In the genomic region with DNA sequence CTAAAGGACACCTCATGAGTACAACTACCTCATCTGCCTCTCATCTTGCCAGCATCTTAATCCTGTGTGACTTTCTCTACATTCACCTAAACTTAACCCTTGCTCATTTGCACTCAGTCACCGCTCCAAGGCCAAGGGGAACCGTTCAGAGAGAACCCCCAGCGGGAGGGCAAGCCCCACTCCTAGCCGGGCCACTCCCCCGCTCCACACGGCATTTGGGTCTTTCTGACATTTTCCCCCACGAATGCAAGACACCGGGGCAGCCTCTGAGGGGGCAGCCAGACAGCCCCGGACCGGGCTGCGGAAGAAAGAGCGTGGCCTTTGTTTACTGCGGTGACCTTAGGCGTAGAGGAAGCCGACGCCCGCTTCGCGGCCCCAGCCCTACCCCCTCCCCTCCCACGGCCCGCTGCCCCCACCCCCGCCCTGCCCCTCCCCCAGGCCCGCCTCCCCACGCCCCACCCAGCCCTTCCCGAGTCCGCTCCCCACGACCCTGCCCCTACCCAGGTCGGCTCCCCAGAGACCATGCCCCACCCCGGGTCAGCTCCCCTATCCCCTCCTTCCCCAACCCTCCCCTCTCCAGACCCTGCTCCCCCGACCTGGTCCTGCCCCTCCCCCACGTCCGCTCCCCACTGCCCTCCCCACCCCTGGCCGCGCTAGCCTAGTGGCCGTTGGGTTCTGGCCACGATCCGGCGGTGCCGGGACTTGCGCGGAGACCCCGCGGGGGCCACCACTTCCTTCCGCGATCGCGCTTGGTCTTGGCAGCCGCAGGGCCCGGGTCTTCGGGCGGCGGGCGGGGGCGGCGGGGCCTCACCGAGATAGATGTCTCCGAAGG, we compare ENCODE assay signal across 8 cellular contexts. TPM values are rescaled to one million over a fixed set of nuclear protein-coding genes. Genes with fewer than 3 reads are reported as not detected.
DNase-seq lines count a peak whose midpoint lies in the region; ATAC-seq and TF ChIP-seq lines count a peak whose summit lies in the region.

No MANE protein-coding gene starts in this region.

- H3K4me3 ChIP-seq in uterus: peak overlapping the region; percentile 96

- no peaks in the 10 kb centered on the region for H3K27me3 Mint-ChIP-seq in activated CD8-positive, alpha-beta T cell treated with anti-CD3 and anti-CD28 coated beads for 36 hours
- no peaks in the 10 kb centered on the region for H3K27me3 Mint-ChIP-seq in naive thymus-derived CD8-positive, alpha-beta T cell

- peaks cover 50% of the 10 kb centered on the region for H3K4me1 Mint-ChIP-seq in activated CD8-positive, alpha-beta T cell treated with anti-CD3 and anti-CD28 coated beads for 36 hours (ENCODE audit: low read depth)
- peaks cover 24 to 56% (median 53%) of the 10 kb centered on the region in 4 donors for H3K4me1 Mint-ChIP-seq in naive thymus-derived CD8-positive, alpha-beta T cell

- H3K27ac ChIP-seq in uterus: peak overlapping the region; percentile 99 to 100

- H3K9me3 ChIP-seq in uterus: no peaks in the 10 kb centered on the region

- peaks cover 43% of the 10 kb centered on the region for H3K36me3 Mint-ChIP-seq in activated CD8-positive, alpha-beta T cell treated with anti-CD3 and anti-CD28 coated beads for 36 hours (ENCODE audit: low read depth)
- peaks cover 5 to 42% (median 6%) of the 10 kb centered on the region in 3 donors for H3K36me3 Mint-ChIP-seq in naive thymus-derived CD8-positive, alpha-beta T cell

- peak; percentile 19 for ATAC-seq in GM18909 (IDR thresholded peaks at IDR 0.05; ENCODE audit: poor library complexity, unreplicated experiment)
- peak; percentile 24 for ATAC-seq in activated CD8-positive, alpha-beta T cell treated with anti-CD3 and anti-CD28 coated beads for 36 hours
- peak; percentile 26 to 29 for ATAC-seq in naive thymus-derived CD8-positive, alpha-beta T cell
- ATAC-seq in GM21526 (IDR thresholded peaks at IDR 0.05; ENCODE audit: low FRiP score, unreplicated experiment): no peak

- peaks cover 5 to 34% of the 10 kb centered on the region in 2 donors for H3K4me1 ChIP-seq in uterus

- no peaks in the 10 kb centered on the region for H3K36me3 ChIP-seq in uterus

- CTCF ChIA-PET in activated CD8-positive, alpha-beta T cell treated with anti-CD3 and anti-CD28 coated beads for 36 hours (lab: Charles Lee): interaction anchor here (0.9 to 1.0 kb wide), 2 partner anchors 27 to 37 kb away, joined by 3 read pairs; no protein-coding TSS in a partner anchor

- no peaks in the 10 kb centered on the region for H3K27me3 ChIP-seq in uterus

- H3K9me3 Mint-ChIP-seq in activated CD8-positive, alpha-beta T cell treated with anti-CD3 and anti-CD28 coated beads for 36 hours: no peaks in the 10 kb centered on the region
- H3K9me3 Mint-ChIP-seq in naive thymus-derived CD8-positive, alpha-beta T cell: no peaks in the 10 kb centered on the region

- TF ChIP-seq POLR2A in erythroblast (IDR thresholded peaks at IDR 0.05; ENCODE audit: low read length) (no peak), uterus (IDR thresholded peaks at IDR 0.05) (no peak)

- H3K4me3 Mint-ChIP-seq in activated CD8-positive, alpha-beta T cell treated with anti-CD3 and anti-CD28 coated beads for 36 hours: peak overlapping the region; percentile 88
- H3K4me3 Mint-ChIP-seq in naive thymus-derived CD8-positive, alpha-beta T cell: peak overlapping the region; percentile 79 to 99 (median 96)

- TF ChIP-seq RAD21 in Ishikawa (IDR thresholded peaks at IDR 0.05; ENCODE audit: low read depth): no peak

- POLR2A ChIA-PET in activated CD8-positive, alpha-beta T cell treated with anti-CD3 and anti-CD28 coated beads for 36 hours (lab: Charles Lee): interaction anchor here (0.7 to 2.7 kb wide), 7 partner anchors 19 to 72 kb away, joined by 3 to 14 read pairs (median 6); no protein-coding TSS in a partner anchor
- POLR2A ChIA-PET in naive thymus-derived CD8-positive, alpha-beta T cell (lab: Charles Lee): interaction anchor here (0.7 to 6.7 kb wide), 13 partner anchors 10 to 174 kb away, joined by 3 to 50 read pairs (median 6); a partner anchor contains a TSS

- intact Hi-C loops in activated CD8-positive, alpha-beta T cell treated with anti-CD3 and anti-CD28 coated beads for 36 hours (cut with micrococcal nuclease): no loop called here
- intact Hi-C loops in uterus (cut with DNase I; ENCODE audit: low total_unique reads): no loop called here

- DNase-seq in activated CD8-positive, alpha-beta T cell treated with anti-CD3 and anti-CD28 coated beads for 36 hours: peak; percentile 58
- peak; percentile 75 to 82 for DNase-seq in erythroblast (lab: John Stamatoyannopoulos, UW)
- peak in 8 of 10 donors; percentile 25 to 53 (median 40) for DNase-seq in naive thymus-derived CD8-positive, alpha-beta T cell
- DNase-seq in uterus: peak; percentile 46 to 52
- no peak for DNase-seq in NCI-H1105 treated with DMSO at 0.1 percent for 48 hours (lab: John Stamatoyannopoulos, UW)

- no peak for TF ChIP-seq CTCF in activated CD8-positive, alpha-beta T cell treated with anti-CD3 and anti-CD28 coated beads for 36 hours (IDR thresholded peaks at IDR 0.05)
- TF ChIP-seq CTCF in uterus (IDR thresholded peaks at IDR 0.05): no peak

- H3K27ac Mint-ChIP-seq in activated CD8-positive, alpha-beta T cell treated with anti-CD3 and anti-CD28 coated beads for 36 hours: peak overlapping the region; percentile 99
- H3K27ac Mint-ChIP-seq in naive thymus-derived CD8-positive, alpha-beta T cell: peak overlapping the region; percentile 93 to 99 (median 99)

- TF ChIP-seq EP300 in Ishikawa (IDR thresholded peaks at IDR 0.05; ENCODE audit: borderline replicate concordance): no peak

TF ChIP-seq in Ishikawa, 13 proteins besides CTCF, POLR2A, EP300 and RAD21:
- TF ChIP-seq EGR1 (IDR thresholded peaks at IDR 0.05) (no peak), TAF1 (IDR thresholded peaks at IDR 0.05; ENCODE audit: low read depth) (no peak), FOXM1 (IDR thresholded peaks at IDR 0.05; ENCODE audit: borderline replicate concordance, low read depth) (no peak), ZBTB7A (IDR thresholded peaks at IDR 0.05; ENCODE audit: low read depth) (0 out of 2 replicates have a peak, but pooled peaks have one; percentile 2), YY1 (IDR thresholded peaks at IDR 0.05; ENCODE audit: low read depth) (no peak)
- TF ChIP-seq, protein P1, sequence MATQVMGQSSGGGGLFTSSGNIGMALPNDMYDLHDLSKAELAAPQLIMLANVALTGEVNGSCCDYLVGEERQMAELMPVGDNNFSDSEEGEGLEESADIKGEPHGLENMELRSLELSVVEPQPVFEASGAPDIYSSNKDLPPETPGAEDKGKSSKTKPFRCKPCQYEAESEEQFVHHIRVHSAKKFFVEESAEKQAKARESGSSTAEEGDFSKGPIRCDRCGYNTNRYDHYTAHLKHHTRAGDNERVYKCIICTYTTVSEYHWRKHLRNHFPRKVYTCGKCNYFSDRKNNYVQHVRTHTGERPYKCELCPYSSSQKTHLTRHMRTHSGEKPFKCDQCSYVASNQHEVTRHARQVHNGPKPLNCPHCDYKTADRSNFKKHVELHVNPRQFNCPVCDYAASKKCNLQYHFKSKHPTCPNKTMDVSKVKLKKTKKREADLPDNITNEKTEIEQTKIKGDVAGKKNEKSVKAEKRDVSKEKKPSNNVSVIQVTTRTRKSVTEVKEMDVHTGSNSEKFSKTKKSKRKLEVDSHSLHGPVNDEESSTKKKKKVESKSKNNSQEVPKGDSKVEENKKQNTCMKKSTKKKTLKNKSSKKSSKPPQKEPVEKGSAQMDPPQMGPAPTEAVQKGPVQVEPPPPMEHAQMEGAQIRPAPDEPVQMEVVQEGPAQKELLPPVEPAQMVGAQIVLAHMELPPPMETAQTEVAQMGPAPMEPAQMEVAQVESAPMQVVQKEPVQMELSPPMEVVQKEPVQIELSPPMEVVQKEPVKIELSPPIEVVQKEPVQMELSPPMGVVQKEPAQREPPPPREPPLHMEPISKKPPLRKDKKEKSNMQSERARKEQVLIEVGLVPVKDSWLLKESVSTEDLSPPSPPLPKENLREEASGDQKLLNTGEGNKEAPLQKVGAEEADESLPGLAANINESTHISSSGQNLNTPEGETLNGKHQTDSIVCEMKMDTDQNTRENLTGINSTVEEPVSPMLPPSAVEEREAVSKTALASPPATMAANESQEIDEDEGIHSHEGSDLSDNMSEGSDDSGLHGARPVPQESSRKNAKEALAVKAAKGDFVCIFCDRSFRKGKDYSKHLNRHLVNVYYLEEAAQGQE (IDR thresholded peaks at IDR 0.05; ENCODE audit: low read depth): no peak
- TF ChIP-seq, protein P2, sequence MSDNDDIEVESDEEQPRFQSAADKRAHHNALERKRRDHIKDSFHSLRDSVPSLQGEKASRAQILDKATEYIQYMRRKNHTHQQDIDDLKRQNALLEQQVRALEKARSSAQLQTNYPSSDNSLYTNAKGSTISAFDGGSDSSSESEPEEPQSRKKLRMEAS (IDR thresholded peaks at IDR 0.05): no peak
- TF ChIP-seq, protein P3, sequence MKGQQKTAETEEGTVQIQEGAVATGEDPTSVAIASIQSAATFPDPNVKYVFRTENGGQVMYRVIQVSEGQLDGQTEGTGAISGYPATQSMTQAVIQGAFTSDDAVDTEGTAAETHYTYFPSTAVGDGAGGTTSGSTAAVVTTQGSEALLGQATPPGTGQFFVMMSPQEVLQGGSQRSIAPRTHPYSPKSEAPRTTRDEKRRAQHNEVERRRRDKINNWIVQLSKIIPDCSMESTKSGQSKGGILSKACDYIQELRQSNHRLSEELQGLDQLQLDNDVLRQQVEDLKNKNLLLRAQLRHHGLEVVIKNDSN (IDR thresholded peaks at IDR 0.05): no peak

RNA-seq across cellular contexts. Expression of a gene that starts 0.8 kb away (rescaled TPM):
- total RNA-seq in activated CD8-positive, alpha-beta T cell treated with anti-CD3 and anti-CD28 coated beads for 36 hours: 10 to 100 TPM; 90.6 to 97.0 TPM
- total RNA-seq in naive thymus-derived CD8-positive, alpha-beta T cell: 100 to 1,000 TPM; 184 to 201 TPM
- polyA plus RNA-seq in naive thymus-derived CD8-positive, alpha-beta T cell: 10 to 100 TPM; 47.6 to 72.1 (median 48.6) TPM
- 100 to 1,000 TPM in 1 of 4 donors, 10 to 100 TPM in 3; 16.5 to 173 (median 44.6) TPM for total RNA-seq in uterus

RNA-seq across cellular contexts. Expression of a gene that starts 43.9 kb away (rescaled TPM):
- 100 to 1,000 TPM; 183 to 193 TPM for total RNA-seq in activated CD8-positive, alpha-beta T cell treated with anti-CD3 and anti-CD28 coated beads for 36 hours
- 10 to 100 TPM; 10.1 to 11.6 TPM for total RNA-seq in naive thymus-derived CD8-positive, alpha-beta T cell
- 1 to 10 TPM in 2 of 3 donors, under 1 TPM in 1; 0.91 to 1.5 (median 1.0) TPM for polyA plus RNA-seq in naive thymus-derived CD8-positive, alpha-beta T cell
- 10 to 100 TPM in 2 of 4 donors, 1 to 10 TPM in 2; 1.5 to 28.6 (median 12.2) TPM for total RNA-seq in uterus

RNA-seq across cellular contexts. Expression of a gene that starts 44.7 kb away (rescaled TPM):
- 100 to 1,000 TPM; 289 to 292 TPM for total RNA-seq in activated CD8-positive, alpha-beta T cell treated with anti-CD3 and anti-CD28 coated beads for 36 hours
- total RNA-seq in naive thymus-derived CD8-positive, alpha-beta T cell: 10 to 100 TPM; 66.9 to 67.8 TPM
- 100 to 1,000 TPM; 166 to 233 (median 205) TPM for polyA plus RNA-seq in naive thymus-derived CD8-positive, alpha-beta T cell
- 1 to 10 TPM in 2 of 4 donors, not detected in 2; 2.1 to 4.1 TPM for total RNA-seq in uterus

Comparison
In these comparisons a context has a peak if more than half of its experiments do, and no peak if none do; other contexts are left out.
1. RNA of a gene that starts 43.9 kb away (total RNA-seq): 183 to 193 TPM in activated CD8-positive, alpha-beta T cell treated with anti-CD3 and anti-CD28 coated beads for 36 hours; 1.5 to 28.6 TPM in uterus and 10.1 to 11.6 TPM in naive thymus-derived CD8-positive, alpha-beta T cell; every median in the first group is over 4 times any median in the second.
2. RNA of a gene that starts 44.7 kb away (total RNA-seq): 289 to 292 TPM in activated CD8-positive, alpha-beta T cell treated with anti-CD3 and anti-CD28 coated beads for 36 hours and 66.9 to 67.8 TPM in naive thymus-derived CD8-positive, alpha-beta T cell; 2.1 to 4.1 TPM in uterus; every median in the first group is over 10 times any median in the second.